In genomic region chr4:82798168-82799005, GRCh38 we compare ENCODE assay signal across 8 cellular contexts. TPM values are rescaled to one million over a fixed set of nuclear protein-coding genes. Genes with fewer than 3 reads are reported as not detected.
DNase-seq lines count a peak whose midpoint lies in the region; ATAC-seq and TF ChIP-seq lines count a peak whose summit lies in the region.

TSS of gene SCD5 (minus strand) at chr4:82798796. CDS start at chr4:82798537, 259 bp downstream.

- H3K9me3 Mint-ChIP-seq in Caco-2 (ENCODE audit: unreplicated experiment): no peaks in the 10 kb centered on the region
- H3K9me3 Mint-ChIP-seq in activated naive CD4-positive, alpha-beta T cell treated with anti-CD3 and anti-CD28 coated beads, Interleukin-2, amount 50 U/mL, for 24 hours: no peaks in the 10 kb centered on the region

- BruUV-seq in Caco-2 (replicated peaks; lab: Mats Ljungman, UMichigan): no TSS peak

- H3K4me1 Mint-ChIP-seq in Caco-2 (ENCODE audit: low read depth, unreplicated experiment): no peaks in the 10 kb centered on the region
- peaks cover 20% of the 10 kb centered on the region for H3K4me1 Mint-ChIP-seq in activated naive CD4-positive, alpha-beta T cell treated with anti-CD3 and anti-CD28 coated beads, Interleukin-2, amount 50 U/mL, for 24 hours

- POLR2A ChIA-PET in Caco-2 (lab: Charles Lee): interaction anchor here (0.6 kb wide), 1 partner anchor 44 kb away, joined by 6 read pairs; no protein-coding TSS in a partner anchor

- peak; percentile 82 for ATAC-seq in GM21360 (IDR thresholded peaks at IDR 0.05; ENCODE audit: unreplicated experiment)

- under 1% methylated on average over 94 of the region's 94 CpGs for WGBS in thymus

- intact Hi-C loops in Caco-2 (cut with micrococcal nuclease; ENCODE audit: unreplicated experiment): loop anchor here (5.0 kb wide), 2 partner anchors 51 to 336 kb away; no protein-coding TSS in a partner anchor

- H3K4me3 Mint-ChIP-seq in Caco-2 (ENCODE audit: unreplicated experiment): peak within 1 kb of the TSS; percentile 74
- peak within 1 kb of the TSS; percentile 81 for H3K4me3 Mint-ChIP-seq in activated naive CD4-positive, alpha-beta T cell treated with anti-CD3 and anti-CD28 coated beads, Interleukin-2, amount 50 U/mL, for 24 hours

- TF ChIP-seq CTCF in Caco-2 (IDR thresholded peaks at IDR 0.05; ENCODE audit: insufficient read depth in 1 of 2, low read depth in 1 of 2, low read length in 1 of 2, severe bottlenecking in 1 of 2, unreplicated experiment in 1 of 2) (no peak), HL-60 (IDR thresholded peaks at IDR 0.05; ENCODE audit: insufficient read depth, low read length) (no peak)

- no peaks in the 10 kb centered on the region for H3K27me3 ChIP-seq in Caco-2 (replicated peaks; ENCODE audit: control insufficient read depth, insufficient read depth, low read length)
- H3K27me3 ChIP-seq in HL-60 (ENCODE audit: insufficient read depth, poor library complexity, severe bottlenecking): peaks cover 28% of the 10 kb centered on the region
- H3K27me3 ChIP-seq in thymus (ENCODE audit: control insufficient read depth, insufficient read depth): no peaks in the 10 kb centered on the region

- H3K27ac ChIP-seq in HL-60 (replicated peaks) (no peak within 1 kb of the TSS), thymus (ENCODE audit: low read depth) (no peak within 1 kb of the TSS)

- CTCF ChIA-PET in Caco-2 (lab: Charles Lee): interaction anchor here (0.8 to 1.5 kb wide), 2 partner anchors 77 to 89 kb away, joined by 3 to 4 read pairs; no protein-coding TSS in a partner anchor

- peak within 1 kb of the TSS; percentile 64 for H3K4me3 ChIP-seq in Caco-2 (ENCODE audit: low read depth, low read length)
- peak within 1 kb of the TSS; percentile 51 for H3K4me3 ChIP-seq in HL-60 (replicated peaks; ENCODE audit: insufficient read depth, low read length)
- H3K4me3 ChIP-seq in thymus (ENCODE audit: low read length): peak within 1 kb of the TSS; percentile 49

- H3K27ac Mint-ChIP-seq in Caco-2 (ENCODE audit: unreplicated experiment): no peak within 1 kb of the TSS
- no peak within 1 kb of the TSS for H3K27ac Mint-ChIP-seq in activated naive CD4-positive, alpha-beta T cell treated with anti-CD3 and anti-CD28 coated beads, Interleukin-2, amount 50 U/mL, for 24 hours

- DNase-seq in Caco-2: peak; percentile 42 to 51
- peak; percentile 8 to 16 for DNase-seq in HL-60 (ENCODE audit: low read depth in 1 of 2, low spot score in 1 of 2)
- DNase-seq in RKO (ENCODE audit: low spot score): peak; percentile 90
- DNase-seq in glomerular endothelial cell (ENCODE audit: extremely low read depth, low read depth, low spot score): no peak
- peak; percentile 28 to 93 (median 83) for DNase-seq in nucleus accumbens (lab: John Stamatoyannopoulos, UW)

- no peaks in the 10 kb centered on the region for H3K36me3 ChIP-seq in Caco-2 (ENCODE audit: control insufficient read depth, insufficient read depth, low read length)
- H3K36me3 ChIP-seq in thymus (ENCODE audit: control insufficient read depth, insufficient read depth): no peaks in the 10 kb centered on the region

- H3K4me1 ChIP-seq in Caco-2 (no peaks in the 10 kb centered on the region), thymus (ENCODE audit: control insufficient read depth, insufficient read depth, low read length) (peaks cover 9% of the 10 kb centered on the region)

- no peaks in the 10 kb centered on the region for H3K36me3 Mint-ChIP-seq in Caco-2 (ENCODE audit: insufficient read depth, unreplicated experiment)
- H3K36me3 Mint-ChIP-seq in activated naive CD4-positive, alpha-beta T cell treated with anti-CD3 and anti-CD28 coated beads, Interleukin-2, amount 50 U/mL, for 24 hours: no peaks in the 10 kb centered on the region

- no peaks in the 10 kb centered on the region for H3K9me3 ChIP-seq in Caco-2
- no peaks in the 10 kb centered on the region for H3K9me3 ChIP-seq in thymus (ENCODE audit: control insufficient read depth)

- H3K27me3 Mint-ChIP-seq in Caco-2 (ENCODE audit: insufficient read depth, unreplicated experiment): peaks cover 5% of the 10 kb centered on the region
- peaks cover 39% of the 10 kb centered on the region for H3K27me3 Mint-ChIP-seq in activated naive CD4-positive, alpha-beta T cell treated with anti-CD3 and anti-CD28 coated beads, Interleukin-2, amount 50 U/mL, for 24 hours

RNA-seq across cellular contexts. Expression of gene SCD5, which starts in this region (rescaled TPM):
- total RNA-seq in Caco-2 (2022) (2.7 and 3.4 TPM in 2 replicates), glomerular endothelial cell (28.4 and 35.8 TPM in 2 replicates)
- polyA plus RNA-seq in thymus: 20.1 TPM
